ENCODE assay signal across 8 cellular contexts in genomic region chr19:38869160-38869835, GRCh38. TPM values are rescaled to one million over a fixed set of nuclear protein-coding genes. Genes with fewer than 3 reads are reported as not detected.
DNase-seq lines count a peak whose midpoint lies in the region; ATAC-seq lines count a peak whose summit lies in the region.

No MANE protein-coding gene starts in this region.

- DNase-seq in NCI-H82 (lab: John Stamatoyannopoulos, UW) (peak; percentile 47), NCI-H82 treated with DMSO at 0.1 percent for 48 hours (lab: John Stamatoyannopoulos, UW; ENCODE audit: unreplicated experiment) (no peak), GDM1 (lab: John Stamatoyannopoulos, UW) (no peak), NCI-H1048 (lab: John Stamatoyannopoulos, UW) (no peak)
- no peak for DNase-seq in activated naive CD4-positive, alpha-beta T cell treated with anti-CD3 and anti-CD28 coated beads, Interleukin-2, amount 50 U/mL, for 72 hours (ENCODE audit: low spot score in 2 of 2)
- DNase-seq in stimulated activated CD4-positive, alpha-beta T cell treated with anti-CD3 and anti-CD28 coated beads, Interleukin-4, amount 100 ng/mL, for 4 hours, result peak; percentile 23 to 25

- H3K36me3 ChIP-seq in iPS-15b (ENCODE audit: control insufficient read depth, insufficient read depth, low read length), result no peaks in the 10 kb centered on the region

- peaks cover 2% of the 10 kb centered on the region for H3K4me1 ChIP-seq in iPS-15b (ENCODE audit: control insufficient read depth, insufficient read depth, low read length)

- peaks cover 18 to 39% of the 10 kb centered on the region in 2 donors for H3K36me3 Mint-ChIP-seq in activated naive CD4-positive, alpha-beta T cell treated with anti-CD3 and anti-CD28 coated beads, Interleukin-2, amount 50 U/mL, for 72 hours

- no peaks in the 10 kb centered on the region for H3K9me3 ChIP-seq in iPS-15b (ENCODE audit: control insufficient read depth, insufficient read depth, low read length)

- peak overlapping the region; percentile 54 for H3K9ac ChIP-seq in iPS-15b (ENCODE audit: low read depth, low read length)

- peak overlapping the region; percentile 79 to 87 for H3K27ac Mint-ChIP-seq in activated naive CD4-positive, alpha-beta T cell treated with anti-CD3 and anti-CD28 coated beads, Interleukin-2, amount 50 U/mL, for 72 hours

- peak overlapping the region; percentile 87 for H3K4me3 ChIP-seq in iPS-15b (ENCODE audit: low read depth, low read length)

- peaks cover 6% of the 10 kb centered on the region for H3K27me3 ChIP-seq in iPS-15b (ENCODE audit: control insufficient read depth, insufficient read depth, low read length)

- ATAC-seq in activated naive CD4-positive, alpha-beta T cell treated with anti-CD3 and anti-CD28 coated beads, Interleukin-2, amount 50 U/mL, for 72 hours, result peak in 1 of 2 donors; percentile 35
- no peak for ATAC-seq in HG02798 (IDR thresholded peaks at IDR 0.05; ENCODE audit: poor library complexity, unreplicated experiment)

- H3K9me3 Mint-ChIP-seq in activated naive CD4-positive, alpha-beta T cell treated with anti-CD3 and anti-CD28 coated beads, Interleukin-2, amount 50 U/mL, for 72 hours, result no peaks in the 10 kb centered on the region

RNA-seq across cellular contexts. Expression of gene RINL, which starts 8.8 kb away (rescaled TPM):
- total RNA-seq in activated naive CD4-positive, alpha-beta T cell treated with anti-CD3 and anti-CD28 coated beads, Interleukin-2, amount 50 U/mL, for 72 hours, result 100 to 1,000 TPM; 105 to 137 TPM

RNA-seq across cellular contexts. Expression of gene HNRNPL, which starts 19.5 kb away (rescaled TPM):
- total RNA-seq in activated naive CD4-positive, alpha-beta T cell treated with anti-CD3 and anti-CD28 coated beads, Interleukin-2, amount 50 U/mL, for 72 hours, result 100 to 1,000 TPM; 658 to 720 TPM

RNA-seq across cellular contexts. Expression of gene SIRT2, which starts 30.1 kb away (rescaled TPM):
- total RNA-seq in activated naive CD4-positive, alpha-beta T cell treated with anti-CD3 and anti-CD28 coated beads, Interleukin-2, amount 50 U/mL, for 72 hours, result 10 to 100 TPM; 31.5 to 46.0 TPM

RNA-seq across cellular contexts. Expression of gene NFKBIB, which starts 30.5 kb away (rescaled TPM):
- 10 to 100 TPM; 41.9 to 71.9 TPM for total RNA-seq in activated naive CD4-positive, alpha-beta T cell treated with anti-CD3 and anti-CD28 coated beads, Interleukin-2, amount 50 U/mL, for 72 hours

RNA-seq across cellular contexts. Expression of gene ECH1, which starts 37.7 kb away (rescaled TPM):
- 100 to 1,000 TPM; 129 to 170 TPM for total RNA-seq in activated naive CD4-positive, alpha-beta T cell treated with anti-CD3 and anti-CD28 coated beads, Interleukin-2, amount 50 U/mL, for 72 hours

Comparison
In these comparisons a context has a peak if more than half of its experiments do, and no peak if none do; other contexts are left out.
1. DNase-seq: peak in NCI-H82 (single experiment) and stimulated activated CD4-positive, alpha-beta T cell treated with anti-CD3 and anti-CD28 coated beads, Interleukin-4, amount 100 ng/mL, for 4 hours (2 of 2); none in NCI-H82 treated with DMSO at 0.1 percent for 48 hours (single experiment), activated naive CD4-positive, alpha-beta T cell treated with anti-CD3 and anti-CD28 coated beads, Interleukin-2, amount 50 U/mL, for 72 hours (0 of 2), GDM1 (single experiment) and NCI-H1048 (single experiment).